8 cellular contexts compared by ENCODE assay signal in the genomic region with DNA sequence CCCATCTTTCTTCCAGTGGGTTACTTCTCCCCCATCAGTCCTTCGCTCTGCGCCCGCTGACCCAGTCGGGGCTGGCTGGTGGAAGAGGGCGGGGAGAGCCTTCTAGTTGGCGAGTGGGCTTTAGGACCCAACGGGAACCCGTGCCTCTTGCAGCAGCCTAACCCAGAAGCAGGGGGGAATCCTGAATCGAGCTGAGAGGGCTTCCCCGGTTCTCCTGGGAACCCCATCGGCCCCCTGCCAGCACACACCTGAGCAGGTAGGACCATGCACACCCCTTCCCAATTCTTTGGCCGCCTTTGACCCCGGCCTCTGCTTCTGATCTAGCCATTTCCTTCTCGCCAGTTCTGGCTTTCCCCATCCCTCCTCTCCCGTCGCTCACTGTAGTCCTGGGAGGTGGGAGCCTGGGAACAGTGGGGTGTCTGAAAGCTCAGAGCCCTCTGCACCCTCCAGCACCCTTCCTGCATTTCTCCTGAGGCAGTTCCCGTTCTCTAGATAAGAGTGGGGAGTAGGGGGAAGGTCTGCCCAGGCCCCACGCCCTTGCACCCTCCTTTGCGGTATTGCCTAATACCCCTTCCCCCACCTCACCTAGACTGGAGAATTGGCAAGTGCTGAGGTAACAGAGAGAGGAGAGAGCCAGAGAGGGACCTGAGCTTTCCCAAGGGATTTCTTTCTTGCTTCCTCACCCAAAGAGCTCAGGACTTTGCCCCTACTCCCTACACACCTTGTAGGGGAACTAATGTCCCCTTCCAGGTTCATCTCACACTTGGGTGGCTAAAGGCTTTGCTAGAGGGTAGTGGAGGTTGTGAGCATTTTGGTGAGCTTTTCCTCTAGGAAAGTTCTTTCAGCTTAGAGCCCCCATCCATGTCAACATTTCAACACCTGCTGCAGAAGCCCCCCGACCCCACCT. TPM values are rescaled to one million over a fixed set of nuclear protein-coding genes. Genes with fewer than 3 reads are reported as not detected.
DNase-seq lines count a peak whose midpoint lies in the region; ATAC-seq and TF ChIP-seq lines count a peak whose summit lies in the region.

A gene (plus strand): TSS at position 150 of the 907 bp plus-strand sequence. CDS start 22,039 bp downstream, outside the sequence.

- H4K20me1 ChIP-seq in PC-9 (ENCODE audit: insufficient read depth) = no peaks in the 10 kb centered on the region

- peaks cover 93% of the 10 kb centered on the region for H3K4me1 ChIP-seq in PC-9 (replicated peaks; ENCODE audit: insufficient read depth)
- peaks cover 70 to 82% of the 10 kb centered on the region in 2 donors for H3K4me1 ChIP-seq in duodenal mucosa (ENCODE audit: control insufficient read depth in 1 of 2, insufficient read depth in 2 of 2, low read length in 2 of 2)
- peaks cover 67% of the 10 kb centered on the region for H3K4me1 ChIP-seq in testis

- 9 to 10% methylated on average over 16 to 20 of the region's 20 CpGs for WGBS in testis, 2 donors

- H3K4me1 Mint-ChIP-seq in memory B cell = peaks cover 39% of the 10 kb centered on the region

- POLR2A ChIA-PET in PC-9 (lab: Charles Lee; ENCODE audit: unreplicated experiment) = interaction anchor here (0.7 kb wide), 1 partner anchor 161 kb away, joined by 3 read pairs; no protein-coding TSS in a partner anchor

- H3K4me2 ChIP-seq in PC-9 = peak within 1 kb of the TSS; percentile 89

- BruUV-seq in PC-9 (replicated peaks; lab: Mats Ljungman, UMichigan) = no TSS peak

- no peak for DNase-seq in T-helper 1 cell
- peak; percentile 46 to 54 for DNase-seq in PC-9
- DNase-seq in memory B cell (ENCODE audit: low spot score in 2 of 2) = no peak
- peak; percentile 93 for DNase-seq in testis
- DNase-seq in GF-D8 (lab: John Stamatoyannopoulos, UW) = no peak
- no peak for DNase-seq in HCEC 1CT

- H3K27ac ChIP-seq in PC-9 (peak within 1 kb of the TSS; percentile 76), duodenal mucosa (ENCODE audit: low read depth, low read length) (peak within 1 kb of the TSS; percentile 30), testis (peak within 1 kb of the TSS; percentile 42 to 73)

- H3F3A ChIP-seq in PC-9 (ENCODE audit: insufficient read depth, low read depth) = peaks cover 61% of the 10 kb centered on the region

- H3K27ac Mint-ChIP-seq in memory B cell = peak within 1 kb of the TSS; percentile 22

- H3K79me2 ChIP-seq in PC-9 (ENCODE audit: low read depth) = no peaks in the 10 kb centered on the region

- TF ChIP-seq CTCF in PC-9 (conservative IDR thresholded peaks at IDR 0.05) (no peak), testis (IDR thresholded peaks at IDR 0.05) (no peak)

- no peaks in the 10 kb centered on the region for H3K9me2 ChIP-seq in PC-9 (ENCODE audit: insufficient read depth)

- no peaks in the 10 kb centered on the region for H3K36me3 Mint-ChIP-seq in memory B cell

- H3K9ac ChIP-seq in duodenal mucosa (ENCODE audit: low read depth in 1 of 2, low read length in 2 of 2) = peak within 1 kb of the TSS; percentile 79 to 89

- H3K4me3 ChIP-seq in PC-9 (peak within 1 kb of the TSS; percentile 60), duodenal mucosa (ENCODE audit: low read depth in 1 of 2, low read length in 2 of 2) (peak within 1 kb of the TSS; percentile 85 to 87), testis (peak within 1 kb of the TSS; percentile 16 to 54)

- CTCF ChIA-PET in PC-9 (lab: Charles Lee) = interaction anchor here (0.6 kb wide), 1 partner anchor 21 kb away, joined by 3 read pairs; no protein-coding TSS in a partner anchor

- intact Hi-C loops in T-helper 1 cell treated with Interleukin-12 subunit alpha and Interleukin-12 subunit beta and Interleukin-4 antibody, amounts not matched to agents 30 ng/mL and 1 ng/mL, for 36 hours (cut with micrococcal nuclease) = no loop called here
- intact Hi-C loops in PC-9 (cut with micrococcal nuclease; ENCODE audit: unreplicated experiment) (no loop called here), testis (cut with DNase I; ENCODE audit: low total_unique reads) (loop anchor here (10.0 kb wide), 1 partner anchor 106 kb away; a partner anchor contains a TSS)

- peak within 1 kb of the TSS; percentile 56 for H2AFZ ChIP-seq in PC-9

- H3K27me3 ChIP-seq in PC-9 (ENCODE audit: insufficient read depth, low read depth) = no peaks in the 10 kb centered on the region
- H3K27me3 ChIP-seq in duodenal mucosa (ENCODE audit: control insufficient read depth in 1 of 2, insufficient read depth in 2 of 2, low read length in 2 of 2) = no peaks in the 10 kb centered on the region
- H3K27me3 ChIP-seq in testis = no peaks in the 10 kb centered on the region

- no peaks in the 10 kb centered on the region for H3K9me3 Mint-ChIP-seq in memory B cell

- no peaks in the 10 kb centered on the region for H3K36me3 ChIP-seq in PC-9 (ENCODE audit: low read depth)
- H3K36me3 ChIP-seq in duodenal mucosa (ENCODE audit: control insufficient read depth in 1 of 2, insufficient read depth in 2 of 2, low read length in 2 of 2) = no peaks in the 10 kb centered on the region
- no peaks in the 10 kb centered on the region for H3K36me3 ChIP-seq in testis (ENCODE audit: low read depth, missing control alignments)

- H3K27me3 Mint-ChIP-seq in memory B cell = no peaks in the 10 kb centered on the region

- H3K9me3 ChIP-seq in PC-9 (ENCODE audit: insufficient read depth, low read depth) = no peaks in the 10 kb centered on the region
- no peaks in the 10 kb centered on the region for H3K9me3 ChIP-seq in duodenal mucosa (ENCODE audit: control insufficient read depth in 1 of 2, low read length in 2 of 2)
- H3K9me3 ChIP-seq in testis = no peaks in the 10 kb centered on the region

- peak; percentile 72 for ATAC-seq in memory B cell (ENCODE audit: low read depth)

- TF ChIP-seq POLR2A in testis (IDR thresholded peaks at IDR 0.05) = no peak

- no peak within 1 kb of the TSS for H3K4me3 Mint-ChIP-seq in memory B cell

RNA-seq across cellular contexts. Expression of the gene that starts here (rescaled TPM):
- 27.7 and 28.8 TPM in 2 replicates for total RNA-seq in T-helper 1 cell treated with Interleukin-12 subunit alpha and Interleukin-12 subunit beta and Interleukin-4 antibody, amounts not matched to agents 30 ng/mL and 1 ng/mL, for 36 hours
- total RNA-seq in PC-9 (2021) (21.5 and 21.8 TPM in 2 replicates), testis (10 to 100 TPM; 65.5 to 66.0 TPM)
- 49.8 TPM for polyA plus RNA-seq in testis (ENCODE audit: insufficient read depth, low read depth, low replicate concordance)

Comparison
In these comparisons a context has a peak if more than half of its experiments do, and no peak if none do; other contexts are left out.
1. DNase-seq: peak in PC-9 (2 of 2) and testis (single experiment); none in T-helper 1 cell (0 of 5), memory B cell (0 of 2), GF-D8 (single experiment) and HCEC 1CT (single experiment).
2. H3K4me3 ChIP-seq: peak in every context shown above with its lines; median percentile 86 in duodenal mucosa; 60 in PC-9; 35 in testis.
3. Peak in every context shown above with its lines, with median percentiles within 50 percentile points of each other: H3K27ac ChIP-seq.